In genomic region chr1:64895500-64895899, GRCh38 we compare ENCODE assay signal across 8 cellular contexts.
DNase-seq lines count a peak whose midpoint lies in the region; ATAC-seq, FAIRE-seq and TF ChIP-seq lines count a peak whose summit lies in the region.

No MANE protein-coding gene starts in this region.

- intact Hi-C loops in GM12878 (cut with micrococcal nuclease; ENCODE audit: unreplicated experiment) = loop anchor here (1.0 to 2.0 kb wide), 2 partner anchors 12 to 65 kb away; no protein-coding TSS in a partner anchor
- intact Hi-C loops in dorsolateral prefrontal cortex (cut with DNase I) = no loop called here

- no peaks in the 10 kb centered on the region for H4K20me1 ChIP-seq in GM12878 (ENCODE audit: control insufficient read depth, insufficient read depth)

- no peak for TF ChIP-seq RAD21 in GM12878 (IDR thresholded peaks at IDR 0.05; ENCODE audit: insufficient read depth, low read depth, low read length)

- no peaks in the 10 kb centered on the region for H3K9me3 ChIP-seq in GM12878 (replicated peaks; ENCODE audit: control insufficient read depth, insufficient read depth, low read length)

- H3K4me3 ChIP-seq in GM12878 (no peak overlapping the region), dorsolateral prefrontal cortex (no peak overlapping the region)

- 0 out of 4 replicates have a peak, but pooled peaks cover 0 to 2% of the 10 kb centered on the region in 2 experiments for H3K36me3 ChIP-seq in GM12878 (ENCODE audit: control insufficient read depth in 2 of 2, insufficient read depth in 2 of 2, low read length in 1 of 2)

- H3K27ac ChIP-seq in GM12878 (ENCODE audit: control insufficient read depth, insufficient read depth) (peak overlapping the region; percentile 38), dorsolateral prefrontal cortex (no peak overlapping the region)

- peaks cover 39% of the 10 kb centered on the region for H3K79me2 ChIP-seq in GM12878 (ENCODE audit: control insufficient read depth, insufficient read depth, low read length)

- no peak for TF ChIP-seq EP300 in GM12878 (IDR thresholded peaks at IDR 0.05; ENCODE audit: borderline replicate concordance in 1 of 2, control insufficient read depth in 1 of 2, low read depth in 2 of 2, low read length in 2 of 2)

- in situ Hi-C loops in GM12878 (cut with MboI) = loop anchor here (5.0 kb wide), 1 partner anchor 67 kb away; no protein-coding TSS in a partner anchor

- H3K27me3 ChIP-seq in GM12878 (replicated peaks in 1 of 2; ENCODE audit: control insufficient read depth in 2 of 2, insufficient read depth in 2 of 2, low read length in 1 of 2) = no peaks in the 10 kb centered on the region
- no peaks in the 10 kb centered on the region for H3K27me3 ChIP-seq in dorsolateral prefrontal cortex

- RAD21 ChIA-PET in GM12878 (lab: Charles Lee; ENCODE audit: unreplicated experiment) = interaction anchor here (0.7 to 1.2 kb wide), 2 partner anchors 11 to 65 kb away, joined by 3 to 4 read pairs; no protein-coding TSS in a partner anchor

- CTCF ChIA-PET in GM12878 (lab: Yijun Ruan, JAX) = interaction anchor here (0.6 to 1.4 kb wide), 3 partner anchors 12 to 21 kb away, joined by 3 to 5 read pairs (median 3); no protein-coding TSS in a partner anchor

- no TSS peak for BruUV-seq in GM12878 (replicated peaks; lab: Mats Ljungman, UMichigan)

- 25% methylated on average over 2 of the region's 2 CpGs for WGBS in GM12878 (ENCODE audit: insufficient coverage, insufficient replicate concordance, low lambda C conversion rate, missing lambda C conversion rate)

- H3K4me2 ChIP-seq in GM12878 (ENCODE audit: control insufficient read depth, insufficient read depth) = peak overlapping the region; percentile 3; the same call in 1 of the 2 replicates

- POLR2A ChIA-PET in GM12878 (lab: Charles Lee) = no interaction called here

- TF ChIP-seq POLR2A in GM12878 (IDR thresholded peaks at IDR 0.05; ENCODE audit: low read depth, low read length) = no peak

- DNase-seq in GM12878 (ENCODE audit: low read depth, low spot score) (peak; percentile 48), dorsolateral prefrontal cortex (no peak), NCI-H1105 treated with DMSO at 0.1 percent for 48 hours (lab: John Stamatoyannopoulos, UW) (no peak), islet precursor cell (no peak)
- no peak for DNase-seq in stimulated activated naive CD4-positive, alpha-beta T cell (lab: John Stamatoyannopoulos, UW)

- H3K9ac ChIP-seq in GM12878 (ENCODE audit: control insufficient read depth, insufficient read depth, low read length) = no peak overlapping the region

- H2AFZ ChIP-seq in GM12878 (ENCODE audit: control insufficient read depth, low read depth, low read length) = no peak overlapping the region

- TF ChIP-seq CTCF in GM12878 (IDR thresholded peaks at IDR 0.05 in 2 of 3, conservative IDR thresholded peaks at IDR 0.05 in 1 of 3; ENCODE audit: control insufficient read depth in 2 of 3, extremely low read depth in 1 of 3, insufficient read depth in 1 of 3, low read depth in 3 of 3, low read length in 3 of 3) (no peak), dorsolateral prefrontal cortex (IDR thresholded peaks at IDR 0.05 in 54 of 56, conservative IDR thresholded peaks at IDR 0.05 in 2 of 56; ENCODE audit: low read depth in 1 of 56, partially characterized antibody in 56 of 56) (no peak)

- peaks cover 60% of the 10 kb centered on the region for H3K4me1 ChIP-seq in GM12878 (ENCODE audit: control insufficient read depth, insufficient read depth, low read length)

- FAIRE-seq in GM12878 (lab: Jason Lieb, UNC) = peak; percentile 81

- ATAC-seq in GM18498 (IDR thresholded peaks at IDR 0.05; ENCODE audit: unreplicated experiment) (peak; percentile 81), GM21447 (IDR thresholded peaks at IDR 0.05; ENCODE audit: unreplicated experiment) (peak; percentile 72), HG03457 (IDR thresholded peaks at IDR 0.05; ENCODE audit: unreplicated experiment) (peak; percentile 55), GM12878 (peak; percentile 80)

- SMC1A ChIA-PET in GM12878 (lab: Charles Lee; ENCODE audit: uncharacterized antibody, unreplicated experiment) = interaction anchor here (0.8 to 4.6 kb wide), 4 partner anchors 13 to 66 kb away, joined by 3 to 24 read pairs (median 10); no protein-coding TSS in a partner anchor

TF ChIP-seq in GM12878, 131 proteins besides CTCF, POLR2A, EP300 and RAD21:
- peak; percentile 43; the same call in 1 of the 2 replicates for TF ChIP-seq CBFB (IDR thresholded peaks at IDR 0.05; ENCODE audit: low read depth)
- 0 out of 2 replicates have a peak, but pooled peaks have one; percentile 49 for TF ChIP-seq TCF12 (IDR thresholded peaks at IDR 0.05; ENCODE audit: low read depth, low read length)
- TF ChIP-seq BCL3 (IDR thresholded peaks at IDR 0.05; ENCODE audit: borderline replicate concordance, insufficient read depth, low read depth, low read length, poor library complexity, severe bottlenecking) = peak; percentile 11
- no peak for TF ChIP-seq SIN3A (IDR thresholded peaks at IDR 0.05; ENCODE audit: low read depth, low read length)
- no peak for TF ChIP-seq TARDBP (IDR thresholded peaks at IDR 0.05; ENCODE audit: borderline replicate concordance)
- peak; percentile 74 for TF ChIP-seq FOXM1 (IDR thresholded peaks at IDR 0.05; ENCODE audit: low read depth, low read length)
- TF ChIP-seq MEF2A (IDR thresholded peaks at IDR 0.05; ENCODE audit: insufficient read depth, low read depth, low read length) = peak; percentile 75
- TF ChIP-seq SKIL (IDR thresholded peaks at IDR 0.05; ENCODE audit: low read depth, poor library complexity, severe bottlenecking) = peak; percentile 42
- TF ChIP-seq ASH2L (IDR thresholded peaks at IDR 0.05; ENCODE audit: borderline replicate concordance, low read depth) = no peak
- peak; percentile 42; the same call in 1 of the 2 replicates for TF ChIP-seq MTA3 (IDR thresholded peaks at IDR 0.05; ENCODE audit: borderline replicate concordance, low read length)
- TF ChIP-seq CEBPB (IDR thresholded peaks at IDR 0.05; ENCODE audit: borderline replicate concordance in 1 of 2, low read depth in 2 of 2, low read length in 2 of 2) = 0 out of 4 replicates have a peak, but pooled peaks of 1 of the 2 experiments have one; percentile 54
- 0 out of 4 replicates have a peak, but pooled peaks of 1 of the 2 experiments have one; percentile 19 for TF ChIP-seq IKZF2 (IDR thresholded peaks at IDR 0.05)
- TF ChIP-seq ATF2 (IDR thresholded peaks at IDR 0.05; ENCODE audit: low read length) = peak; percentile 93
- TF ChIP-seq CBX5 (IDR thresholded peaks at IDR 0.05; ENCODE audit: low read depth) = peak; percentile 59; the same call in 1 of the 2 replicates
- TF ChIP-seq CREB1 (IDR thresholded peaks at IDR 0.05; ENCODE audit: low read depth) = 0 out of 2 replicates have a peak, but pooled peaks have one; percentile 36
- peak; percentile 92 for TF ChIP-seq RUNX3 (IDR thresholded peaks at IDR 0.05; ENCODE audit: low read length)
- TF ChIP-seq BHLHE40 (IDR thresholded peaks at IDR 0.05; ENCODE audit: borderline replicate concordance in 1 of 2, low read depth in 2 of 2, low read length in 1 of 2) = no peak
- no peak for TF ChIP-seq SMARCA5 (IDR thresholded peaks at IDR 0.05)
- TF ChIP-seq NFIC (IDR thresholded peaks at IDR 0.05; ENCODE audit: low read depth, low read length) = peak; percentile 81
TF ChIP-seq in GM12878: peak in this region for 14.
